In the genomic region with DNA sequence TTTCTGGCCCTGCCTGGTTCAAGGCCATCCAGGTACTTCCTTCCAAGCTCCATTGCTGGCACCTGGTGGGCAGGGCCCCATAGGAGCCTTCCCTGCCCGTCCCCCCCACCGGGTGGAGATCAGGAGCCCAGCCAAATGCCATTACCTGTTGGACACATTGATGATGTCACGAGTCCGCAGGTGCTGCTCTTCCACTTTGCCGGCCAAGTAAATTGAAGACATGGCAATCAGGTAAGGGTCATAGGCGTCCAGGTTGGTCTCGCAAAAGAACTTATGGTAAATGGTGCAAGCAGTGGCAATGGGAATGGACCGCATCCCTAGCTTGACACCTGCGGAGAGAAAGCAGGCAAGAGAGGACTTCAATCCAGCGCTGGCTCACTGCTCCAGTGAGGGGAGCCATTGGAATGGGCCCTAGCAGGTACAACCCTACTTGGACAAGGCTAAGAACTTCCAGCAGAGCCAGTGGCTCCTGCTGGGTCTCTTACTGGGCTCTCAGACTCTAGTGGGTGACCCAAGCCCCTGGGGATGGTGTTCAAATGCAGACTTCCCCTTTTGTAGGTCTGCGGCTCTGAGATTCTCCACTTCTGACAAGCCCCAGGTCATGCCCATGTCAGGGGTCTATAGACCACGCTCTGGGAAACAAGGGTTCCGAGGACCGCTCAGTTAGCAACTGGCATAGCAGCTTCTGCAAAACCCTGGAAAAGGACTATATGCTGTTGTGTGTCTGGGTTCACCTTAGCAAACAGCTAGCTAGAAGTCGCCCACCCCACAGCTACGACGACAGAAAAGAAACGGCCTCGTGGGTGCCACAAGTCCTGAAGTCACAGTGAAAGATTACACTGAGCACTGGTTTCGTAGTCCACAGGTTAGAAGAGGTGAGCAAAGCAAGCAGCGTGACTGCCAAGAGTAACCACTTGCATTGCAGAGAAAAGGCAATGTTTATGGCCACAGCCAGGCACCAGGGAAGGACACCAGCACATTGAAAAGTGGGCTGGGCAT, we compare ENCODE assay signal across 1 cellular context.
TF ChIP-seq lines count a peak whose summit lies in the region.

No MANE protein-coding gene starts in this region.

TF ChIP-seq in HepG2, 621 proteins besides CTCF, POLR2A, EP300 and RAD21:
- TF ChIP-seq ZNF20 (CRISPR knock-in tag; IDR thresholded peaks at IDR 0.05) (no peak), ELF4 (CRISPR knock-in tag; IDR thresholded peaks at IDR 0.05; ENCODE audit: borderline replicate concordance) (no peak), ZNF274 (CRISPR knock-in tag; IDR thresholded peaks at IDR 0.05) (no peak), PTBP1 (IDR thresholded peaks at IDR 0.05; ENCODE audit: low read depth, low read length, poor library complexity, severe bottlenecking) (no peak), PLSCR1 (CRISPR knock-in tag; IDR thresholded peaks at IDR 0.05; ENCODE audit: borderline replicate concordance) (no peak), CREB1 (IDR thresholded peaks at IDR 0.05) (0 out of 2 replicates have a peak, but pooled peaks have one; percentile 12), CREB1 (CRISPR knock-in tag; IDR thresholded peaks at IDR 0.05) (no peak), ZSCAN22 (CRISPR knock-in tag; IDR thresholded peaks at IDR 0.05) (no peak)
- TF ChIP-seq, protein P1, sequence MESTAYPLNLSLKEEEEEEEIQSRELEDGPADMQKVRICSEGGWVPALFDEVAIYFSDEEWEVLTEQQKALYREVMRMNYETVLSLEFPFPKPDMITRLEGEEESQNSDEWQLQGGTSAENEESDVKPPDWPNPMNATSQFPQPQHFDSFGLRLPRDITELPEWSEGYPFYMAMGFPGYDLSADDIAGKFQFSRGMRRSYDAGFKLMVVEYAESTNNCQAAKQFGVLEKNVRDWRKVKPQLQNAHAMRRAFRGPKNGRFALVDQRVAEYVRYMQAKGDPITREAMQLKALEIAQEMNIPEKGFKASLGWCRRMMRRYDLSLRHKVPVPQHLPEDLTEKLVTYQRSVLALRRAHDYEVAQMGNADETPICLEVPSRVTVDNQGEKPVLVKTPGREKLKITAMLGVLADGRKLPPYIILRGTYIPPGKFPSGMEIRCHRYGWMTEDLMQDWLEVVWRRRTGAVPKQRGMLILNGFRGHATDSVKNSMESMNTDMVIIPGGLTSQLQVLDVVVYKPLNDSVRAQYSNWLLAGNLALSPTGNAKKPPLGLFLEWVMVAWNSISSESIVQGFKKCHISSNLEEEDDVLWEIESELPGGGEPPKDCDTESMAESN (CRISPR knock-in tag; conservative IDR thresholded peaks at IDR 0.05) = no peak
